In the genomic region with DNA sequence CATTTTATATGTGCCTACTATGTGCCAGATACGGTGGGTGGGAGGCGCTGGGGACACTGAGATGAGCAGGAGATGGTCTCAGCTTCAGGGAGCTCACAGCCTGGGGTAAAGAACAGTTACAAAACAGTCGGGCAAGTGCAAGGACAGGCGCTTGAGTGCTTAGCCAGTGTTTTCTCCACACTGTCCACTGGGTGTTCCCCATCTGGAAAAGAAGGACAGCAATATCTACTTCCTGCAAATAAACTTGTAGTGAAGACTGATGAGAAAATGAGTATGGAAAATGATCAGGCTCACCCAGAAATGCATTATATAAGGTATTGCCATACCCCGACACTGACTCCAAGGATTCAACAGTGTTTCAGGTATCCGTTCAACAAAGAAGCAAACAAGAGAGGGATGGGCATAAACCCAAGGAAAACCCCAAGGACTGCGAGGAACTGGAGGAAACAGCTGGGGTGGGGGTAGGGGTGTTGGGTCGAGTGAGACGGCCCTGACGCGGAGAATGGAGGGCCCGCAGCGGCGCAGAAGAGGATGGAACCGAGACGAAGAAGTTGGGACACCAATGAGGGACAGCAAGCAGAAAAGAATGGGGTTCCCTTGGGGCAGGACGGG, we compare ENCODE assay signal across 8 cellular contexts. TPM values are rescaled to one million over a fixed set of nuclear protein-coding genes. Genes with fewer than 3 reads are reported as not detected.
DNase-seq lines count a peak whose midpoint lies in the region; ATAC-seq, FAIRE-seq and TF ChIP-seq lines count a peak whose summit lies in the region.

No MANE protein-coding gene starts in this region.

- H3K4me3 ChIP-seq in muscle layer of duodenum (ENCODE audit: low read depth in 1 of 2, low read length in 2 of 2), result peak overlapping the region; percentile 61 to 75

- H3K27me3 ChIP-seq in muscle layer of duodenum (ENCODE audit: low read depth, low read length), result no peaks in the 10 kb centered on the region

- peak overlapping the region; percentile 5 for H3K27ac ChIP-seq in muscle layer of duodenum (ENCODE audit: low read length)

- no peaks in the 10 kb centered on the region for H3K36me3 ChIP-seq in muscle layer of duodenum (ENCODE audit: control insufficient read depth in 1 of 2, insufficient read depth in 2 of 2, low read length in 2 of 2)

- no peak for TF ChIP-seq POLR2A in GM12892 (IDR thresholded peaks at IDR 0.05; ENCODE audit: low read depth, low read length)
- no peak for TF ChIP-seq POLR2A in erythroblast (IDR thresholded peaks at IDR 0.05; ENCODE audit: low read length)

- peaks cover 0 to 11% of the 10 kb centered on the region in 2 donors for H3K4me1 ChIP-seq in muscle layer of duodenum (ENCODE audit: control insufficient read depth in 1 of 2, insufficient read depth in 2 of 2, low read length in 2 of 2)

- ATAC-seq in HG03175 (IDR thresholded peaks at IDR 0.05; ENCODE audit: unreplicated experiment) (no peak), HG03097 (IDR thresholded peaks at IDR 0.05; ENCODE audit: low FRiP score, unreplicated experiment) (no peak)

- in situ Hi-C loops in ACHN (cut with HindIII; ENCODE audit: low pct_ligation_motif_present, low pct_unique_long_range_greater_than_20kb, low sequenced_read_pairs) (no loop called here), SK-MEL-5 (cut with HindIII; ENCODE audit: low pct_unique_long_range_greater_than_20kb, low sequenced_read_pairs) (no loop called here)

- peak; percentile 36 for FAIRE-seq in GM12892 (lab: Jason Lieb, UNC)

- H3K9me3 ChIP-seq in muscle layer of duodenum (ENCODE audit: control insufficient read depth in 1 of 2, low read length in 2 of 2), result no peaks in the 10 kb centered on the region

- DNase-seq in ACHN (peak; percentile 33), GM12892 (ENCODE audit: insufficient read length) (no peak), SK-MEL-5 (ENCODE audit: low read depth, low spot score) (peak; percentile 28), erythroblast (lab: John Stamatoyannopoulos, UW) (peak; percentile 5 to 24)
- DNase-seq in stimulated activated naive CD4-positive, alpha-beta T cell (lab: John Stamatoyannopoulos, UW), result no peak

RNA-seq across cellular contexts. Expression of gene TMEM185A, which starts 0.8 kb away (rescaled TPM):
- 11.6 TPM for polyA plus RNA-seq in GM12892 (2012; ENCODE audit: missing spikeins)
- total RNA-seq in SK-MEL-5 (2014; rRNA removed; shearing (Covaris generic)), result 16.9 and 18.0 TPM in 2 replicates
- polyA plus RNA-seq in SK-MEL-5 (2015; cell fraction: cytosol; rRNA removed), result 19.9 and 24.0 TPM in 2 replicates
- polyA plus RNA-seq in SK-MEL-5 (2015; cell fraction: nucleus; rRNA removed), result 8.9 and 34.2 TPM in 2 replicates

RNA-seq across cellular contexts. Expression of gene HSFX2, which starts 35.7 kb away (rescaled TPM):
- polyA plus RNA-seq in GM12892 (2012; ENCODE audit: missing spikeins), result not detected
- not detected in 2 replicates for total RNA-seq in SK-MEL-5 (2014; rRNA removed; shearing (Covaris generic))
- polyA plus RNA-seq in SK-MEL-5 (2015; cell fraction: cytosol; rRNA removed), result not detected in 2 replicates
- not detected in 2 replicates for polyA plus RNA-seq in SK-MEL-5 (2015; cell fraction: nucleus; rRNA removed)

RNA-seq across cellular contexts. Expression of gene MAGEA9B, which starts 43.5 kb away (rescaled TPM):
- polyA plus RNA-seq in GM12892 (2012; ENCODE audit: missing spikeins), result not detected
- 0.27 TPM in 1 of 2 replicates, not detected in the other for total RNA-seq in SK-MEL-5 (2014; rRNA removed; shearing (Covaris generic))
- 0.05 and 0.35 TPM in 2 replicates for polyA plus RNA-seq in SK-MEL-5 (2015; cell fraction: cytosol; rRNA removed)
- polyA plus RNA-seq in SK-MEL-5 (2015; cell fraction: nucleus; rRNA removed), result not detected in 2 replicates

Comparison
In these comparisons a context has a peak if more than half of its experiments do, and no peak if none do; other contexts are left out.
1. DNase-seq: peak in ACHN (single experiment), SK-MEL-5 (single experiment) and erythroblast (2 of 2); none in GM12892 (single experiment) and stimulated activated naive CD4-positive, alpha-beta T cell (0 of 6).